Comparison of ENCODE assay signal across 8 cellular contexts in the genomic region with DNA sequence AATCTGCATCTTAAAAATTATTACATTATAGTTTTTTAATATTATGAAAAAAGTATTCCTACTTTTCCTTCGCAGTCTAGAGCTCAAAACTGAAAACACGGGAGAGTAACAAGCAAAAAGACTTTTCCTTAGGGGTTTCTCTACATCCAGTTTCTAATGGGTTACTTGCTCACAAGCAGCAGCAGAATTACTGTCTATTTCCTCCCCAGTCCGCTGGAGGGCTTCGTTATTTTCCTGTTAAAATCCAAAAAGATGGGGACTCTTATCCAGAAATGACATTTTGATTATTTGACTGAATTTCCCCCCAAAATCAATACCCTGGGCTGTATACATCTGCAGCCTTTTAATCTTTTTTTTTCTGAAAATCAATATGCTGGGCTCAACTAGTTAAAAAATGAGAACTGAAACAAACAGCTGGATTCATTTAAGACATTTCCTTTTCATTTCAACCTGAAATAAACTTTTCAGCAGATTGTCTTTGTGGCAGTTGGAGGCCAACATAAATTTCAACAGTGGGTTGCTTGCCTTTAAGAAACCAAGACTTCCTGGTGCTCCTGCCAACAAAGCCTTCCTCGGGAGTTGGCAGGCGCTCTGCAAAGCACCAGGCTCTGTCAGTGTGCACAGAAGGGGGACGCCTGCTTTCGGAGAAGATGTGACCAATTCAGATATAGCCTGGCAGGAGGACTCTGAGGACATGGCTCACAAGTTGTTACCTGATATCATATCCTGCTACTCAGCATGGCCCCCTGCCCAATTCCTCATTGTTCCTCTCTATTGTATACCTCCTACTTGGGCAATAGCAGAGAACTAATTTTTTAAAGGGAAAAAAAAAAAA.
DNase-seq lines count a peak whose midpoint lies in the region; ATAC-seq and TF ChIP-seq lines count a peak whose summit lies in the region.

No MANE protein-coding gene starts in this region.

- no peak overlapping the region for H3K27ac ChIP-seq in mesendoderm (ENCODE audit: low read depth, low read length)

- no peak overlapping the region for H3K23ac ChIP-seq in mesendoderm (ENCODE audit: low read length)

- no peak overlapping the region for H3K4me2 ChIP-seq in mesendoderm (ENCODE audit: low read length)

- H2BK120ac ChIP-seq in mesendoderm (ENCODE audit: low read depth, low read length): no peak overlapping the region

- no peaks in the 10 kb centered on the region for H3K9me3 Mint-ChIP-seq in glutamatergic neuron (ENCODE audit: unreplicated experiment)

- H3K18ac ChIP-seq in mesendoderm (ENCODE audit: low read length): no peak overlapping the region

- no peak overlapping the region for H3K9ac ChIP-seq in mesendoderm (ENCODE audit: low read length)

- peaks cover 5% of the 10 kb centered on the region for H3K4me1 Mint-ChIP-seq in glutamatergic neuron (ENCODE audit: low read depth, unreplicated experiment)

- no CpG with 5 or more reads among the region's 8 CpGs for WGBS in mesendoderm (ENCODE audit: extremely low coverage, insufficient coverage, low lambda C conversion rate)

- H3K79me1 ChIP-seq in mesendoderm (ENCODE audit: low read length): no peaks in the 10 kb centered on the region

- H3K27ac Mint-ChIP-seq in glutamatergic neuron (ENCODE audit: unreplicated experiment): no peak overlapping the region

- no peak overlapping the region for H3K4me3 Mint-ChIP-seq in glutamatergic neuron (ENCODE audit: unreplicated experiment)

- no peak overlapping the region for H2BK5ac ChIP-seq in mesendoderm (ENCODE audit: low read length)

- H3K56ac ChIP-seq in mesendoderm (ENCODE audit: low read length): no peak overlapping the region

- DNase-seq in C1 segment of cervical spinal cord (lab: John Stamatoyannopoulos, UW) (peak in 8 of 14 donors; percentile 7 to 48 (median 20)), amygdala (lab: John Stamatoyannopoulos, UW) (peak in 37 of 56 donors; percentile 10 to 74 (median 39)), mesendoderm (peak; percentile 38), T-helper 2 cell (no peak), activated T-cell treated with anti-CD3 and anti-CD28 coated beads for 4 hours (no peak), glutamatergic neuron (no peak)

- no peaks in the 10 kb centered on the region for H3K27me3 ChIP-seq in mesendoderm (ENCODE audit: insufficient read depth, low read length, poor library complexity)

- H3K36me3 Mint-ChIP-seq in glutamatergic neuron (ENCODE audit: unreplicated experiment): no peaks in the 10 kb centered on the region

- H3K79me2 ChIP-seq in mesendoderm (ENCODE audit: control insufficient read depth, insufficient read depth, low read length): no peaks in the 10 kb centered on the region

- TF ChIP-seq CTCF in glutamatergic neuron (IDR thresholded peaks at IDR 0.05; ENCODE audit: partially characterized antibody, unreplicated experiment): no peak

- no peaks in the 10 kb centered on the region for H3K4me1 ChIP-seq in mesendoderm (ENCODE audit: control insufficient read depth, low read depth, low read length)

- no peaks in the 10 kb centered on the region for H3K36me3 ChIP-seq in mesendoderm (ENCODE audit: control insufficient read depth, insufficient read depth, low read length)

- H2BK15ac ChIP-seq in mesendoderm (replicated peaks; ENCODE audit: low read depth): peak overlapping the region; percentile 36

- no peak overlapping the region for H3K4ac ChIP-seq in mesendoderm (ENCODE audit: low read depth, low read length)

- ATAC-seq in GM19452 (IDR thresholded peaks at IDR 0.05; ENCODE audit: unreplicated experiment): peak; percentile 67
- ATAC-seq in HG03521 (IDR thresholded peaks at IDR 0.05; ENCODE audit: unreplicated experiment): peak; percentile 59

- H4K8ac ChIP-seq in mesendoderm (ENCODE audit: low read depth, low read length): no peak overlapping the region

- H3K4me3 ChIP-seq in mesendoderm (ENCODE audit: low read length): no peak overlapping the region

- no peak overlapping the region for H4K5ac ChIP-seq in mesendoderm (ENCODE audit: low read length)

- peaks cover 2% of the 10 kb centered on the region for H3K27me3 Mint-ChIP-seq in glutamatergic neuron (ENCODE audit: unreplicated experiment)

- no peak overlapping the region for H2AK5ac ChIP-seq in mesendoderm (ENCODE audit: low read length)

Comparison
In these comparisons a context has a peak if more than half of its experiments do, and no peak if none do; other contexts are left out.
1. DNase-seq: peak in C1 segment of cervical spinal cord (8 of 14), amygdala (37 of 56) and mesendoderm (single experiment); none in T-helper 2 cell (0 of 5), activated T-cell treated with anti-CD3 and anti-CD28 coated beads for 4 hours (single experiment) and glutamatergic neuron (single experiment).